In genomic region chr7:44490351-44491200, GRCh38 we compare ENCODE assay signal across 9 cellular contexts. TPM values are rescaled to one million over a fixed set of nuclear protein-coding genes. Genes with fewer than 3 reads are reported as not detected.
A peak's percentile ranks its signal among the peaks of the same experiment; 100 is the strongest.
DNase-seq lines count a peak whose midpoint lies in the region; ATAC-seq, FAIRE-seq and TF ChIP-seq lines count a peak whose summit lies in the region.
"Had no signal": no experiment of that assay in that cellular context is flagged by ENCODE, and none has a peak within 500 bp of the region (broad histone marks: within the 10 kb centered on the region; RNA-seq: fewer than 3 reads in every experiment).

Gene NUDCD3, minus strand, starts transcription at chr7:44490658. Its CDS starts 58 bp downstream, at chr7:44490600.

- FAIRE-seq in kidney (lab: Jason Lieb, UNC) = no peak
- FAIRE-seq: colon had no signal

- intact Hi-C loops in kidney (cut with DNase I) = no loop called here

- TF ChIP-seq CTCF in AG09319 (IDR thresholded peaks at IDR 0.05; ENCODE audit: low read depth, low read length) = peak; percentile 26
- TF ChIP-seq CTCF in kidney (IDR thresholded peaks at IDR 0.05; ENCODE audit: borderline replicate concordance, extremely low read depth, insufficient read depth) = no peak

- H3K9ac ChIP-seq in kidney (ENCODE audit: low read length in 2 of 2) = peak within 1 kb of the TSS; percentile 88 to 92

- peak; percentile 97 for ATAC-seq in GM19023 (IDR thresholded peaks at IDR 0.05; ENCODE audit: unreplicated experiment)
- peak; percentile 96 for ATAC-seq in HG03280 (IDR thresholded peaks at IDR 0.05; ENCODE audit: unreplicated experiment)
- ATAC-seq in activated CD4-positive, CD25-positive, alpha-beta regulatory T cell treated with anti-CD3 and anti-CD28 coated beads, Interleukin-2, amount 50 U/mL, for 24 hours = peak; percentile 79 to 80

- H3K27ac ChIP-seq in kidney (ENCODE audit: low read depth in 2 of 2, low read length in 2 of 2) = peak within 1 kb of the TSS; percentile 95 to 96

- peak within 1 kb of the TSS; percentile 84 to 95 for H3K4me3 ChIP-seq in kidney (ENCODE audit: low read length in 2 of 2)

- DNase-seq in AG09319 (ENCODE audit: extremely low read depth, low read depth) = peak; percentile 35
- DNase-seq in NCI-H345 (lab: John Stamatoyannopoulos, UW) = peak; percentile 88
- peak; percentile 88 for DNase-seq in cerebellar cortex (ENCODE audit: low spot score)
- peak; percentile 96 for DNase-seq in kidney
- DNase-seq in stimulated activated CD4-positive, alpha-beta T cell treated with anti-CD3 and anti-CD28 coated beads, Interleukin-15, amount 100 ng/mL, for 48 hours (ENCODE audit: low read depth in 2 of 2) = peak; percentile 66 to 76

- H3K9me3 ChIP-seq in kidney (ENCODE audit: control insufficient read depth in 1 of 2, low read length in 2 of 2) = no peaks in the 10 kb centered on the region

- H3K36me3 ChIP-seq in kidney (ENCODE audit: control insufficient read depth in 1 of 2, insufficient read depth in 2 of 2, low read length in 2 of 2) = no peaks in the 10 kb centered on the region

- peaks cover 10 to 29% of the 10 kb centered on the region in 2 donors for H3K4me1 ChIP-seq in kidney (ENCODE audit: control insufficient read depth in 1 of 2, insufficient read depth in 1 of 2, low read depth in 1 of 2, low read length in 2 of 2)

RNA-seq across cellular contexts. Expression of gene NUDCD3, which starts in this region (rescaled TPM):
- 97.7 TPM for total RNA-seq in kidney
- polyA plus RNA-seq in kidney (ENCODE audit: insufficient read depth, low read depth, low replicate concordance) = 37.9 TPM

Comparison
In these comparisons a context has a peak if more than half of its experiments do, and no peak if none do; other contexts are left out.
1. Peak in every context shown above with its lines: DNase-seq, ATAC-seq, H3K4me3 ChIP-seq and H3K27ac ChIP-seq.
2. DNase-seq: peak in every context shown above with its lines; median percentile 96 in kidney; 88 in NCI-H345; 88 in cerebellar cortex; 71 in stimulated activated CD4-positive, alpha-beta T cell treated with anti-CD3 and anti-CD28 coated beads, Interleukin-15, amount 100 ng/mL, for 48 hours; 35 in AG09319.